16 cellular contexts compared by ENCODE assay signal in the genomic region with DNA sequence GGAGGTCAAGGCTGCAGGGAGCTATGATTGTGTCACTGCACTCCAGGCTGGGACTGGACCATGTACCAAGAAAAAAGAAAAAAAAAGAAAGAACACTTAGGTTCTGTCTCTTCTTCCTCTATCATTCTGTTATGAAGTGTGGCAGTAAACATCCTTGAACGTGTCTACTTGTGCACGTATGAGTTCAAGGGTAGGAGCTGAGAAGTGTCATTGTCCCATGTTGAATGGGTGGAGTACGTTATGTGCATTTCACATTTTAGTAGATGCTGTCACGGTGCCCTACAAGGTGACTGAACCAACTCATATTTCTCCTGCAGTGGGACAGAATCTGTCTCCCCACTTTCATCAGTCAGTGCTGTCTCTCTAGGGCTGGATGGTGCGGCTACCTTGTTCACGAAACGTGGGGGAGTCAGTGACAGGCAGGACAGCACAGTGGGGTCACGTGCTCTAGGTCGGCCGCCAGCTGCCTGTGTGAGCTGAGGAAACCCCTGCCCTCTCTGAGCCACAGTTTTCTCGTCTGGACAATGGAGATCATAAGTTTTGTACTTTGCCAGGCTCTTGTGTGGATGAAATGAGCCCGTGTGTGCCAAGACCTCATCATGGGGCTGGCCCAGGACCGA. TPM values are rescaled to one million over a fixed set of nuclear protein-coding genes. Genes with fewer than 3 reads are reported as not detected.
DNase-seq lines count a peak whose midpoint lies in the region; ATAC-seq, FAIRE-seq and TF ChIP-seq lines count a peak whose summit lies in the region.
"Had no signal": no experiment of that assay in that cellular context is flagged by ENCODE, and none has a peak within 500 bp of the region (broad histone marks: within the 10 kb centered on the region; RNA-seq: fewer than 3 reads in every experiment).

No MANE protein-coding gene starts in this region.

- H3K36me3 ChIP-seq in HEK293 (ENCODE audit: control insufficient read depth in 2 of 2, insufficient read depth in 1 of 2, low read length in 2 of 2), result no peaks in the 10 kb centered on the region
- no peaks in the 10 kb centered on the region for H3K36me3 ChIP-seq in neuronal stem cell (replicated peaks in 1 of 2; ENCODE audit: control insufficient read depth in 2 of 2, insufficient read depth in 2 of 2, low read length in 2 of 2)
- H3K36me3 ChIP-seq: BLaER1, HAP-1 had no signal

- H3K9me3 ChIP-seq in A549, result no peaks in the 10 kb centered on the region
- H3K9me3 ChIP-seq in HEK293 (ENCODE audit: control insufficient read depth, insufficient read depth, low read depth, low read length), result no peaks in the 10 kb centered on the region
- no peaks in the 10 kb centered on the region for H3K9me3 ChIP-seq in neuronal stem cell (replicated peaks in 1 of 2; ENCODE audit: control insufficient read depth in 2 of 2, insufficient read depth in 1 of 2, low read depth in 1 of 2, low read length in 2 of 2)
- H3K9me3 ChIP-seq: BLaER1, Caco-2, HAP-1 had no signal

- peaks cover 0 to 3% (median 0%) of the 10 kb centered on the region in 3 experiments for H3K27me3 ChIP-seq in neuronal stem cell (ENCODE audit: control insufficient read depth in 3 of 3, insufficient read depth in 3 of 3, low read depth in 1 of 3, low read length in 3 of 3)
- H3K27me3 ChIP-seq: BLaER1 had no signal

- H3K23ac ChIP-seq in neuronal stem cell (ENCODE audit: low read depth, low read length, poor library complexity), result no peak overlapping the region

- no peak overlapping the region for H4K8ac ChIP-seq in neuronal stem cell (ENCODE audit: low read depth, low read length)

- peak overlapping the region; percentile 38; the same call in 2 of the 3 replicates for H3K4me2 ChIP-seq in A549
- H3K4me2 ChIP-seq in neuronal stem cell (ENCODE audit: insufficient read depth, low read length, poor library complexity, severe bottlenecking), result no peak overlapping the region

- H4K91ac ChIP-seq in neuronal stem cell (ENCODE audit: low read depth, low read length, poor library complexity), result no peak overlapping the region

- H3K4ac ChIP-seq in neuronal stem cell (ENCODE audit: low read length), result no peak overlapping the region

- H3K27ac ChIP-seq in A549 (no peak overlapping the region), HEK293 (ENCODE audit: extremely low read depth, low read depth, low read length) (no peak overlapping the region), neuronal stem cell (replicated peaks; ENCODE audit: low read length) (no peak overlapping the region)
- H3K27ac ChIP-seq: BLaER1 had no signal

- no peak overlapping the region for H3K14ac ChIP-seq in neuronal stem cell (ENCODE audit: low read length)

- 23% methylated on average over 11 of the region's 13 CpGs for WGBS in A549 (ENCODE audit: missing lambda C conversion rate)
- WGBS in neuronal stem cell (ENCODE audit: extremely low coverage in 2 of 2, insufficient read length in 2 of 2, insufficient replicate concordance in 1 of 2), 2 donors, result no CpG with 5 or more reads among the region's 13 CpGs

- H2AK5ac ChIP-seq in neuronal stem cell (ENCODE audit: low read depth, low read length), result no peak overlapping the region

- no peak for TF ChIP-seq EP300 in A549 (IDR thresholded peaks at IDR 0.05)

- H2AFZ ChIP-seq in neuronal stem cell (ENCODE audit: low read length), result no peak overlapping the region

- peak overlapping the region; percentile 58 for H3K18ac ChIP-seq in neuronal stem cell (ENCODE audit: low read length)

- POLR2A ChIA-PET in A549 (lab: Yijun Ruan, JAX), result no interaction called here
- POLR2A ChIA-PET in HEK293 (lab: Yijun Ruan, JAX), result no interaction called here

- TF ChIP-seq CTCF in A549 (IDR thresholded peaks at IDR 0.05) (no peak), HEK293 (tag by site-specific recombination; IDR thresholded peaks at IDR 0.05) (no peak), fibroblast of the aortic adventitia (IDR thresholded peaks at IDR 0.05; ENCODE audit: insufficient read depth, low read length) (no peak)

- no peak overlapping the region for H3K4me3 ChIP-seq in A549
- no peak overlapping the region for H3K4me3 ChIP-seq in HEK293 (ENCODE audit: low read depth, low read length)
- H3K4me3 ChIP-seq in fibroblast of the aortic adventitia (ENCODE audit: low read depth, low read length), result no peak overlapping the region
- H3K4me3 ChIP-seq in neuronal stem cell (ENCODE audit: low read length in 2 of 2), result no peak overlapping the region
- H3K4me3 ChIP-seq: BLaER1, HAP-1 had no signal

- H2BK15ac ChIP-seq in neuronal stem cell (ENCODE audit: low read length), result no peak overlapping the region

- H3K9ac ChIP-seq in neuronal stem cell (ENCODE audit: low read depth, low read length, poor library complexity), result no peak overlapping the region
- H3K9ac ChIP-seq: BLaER1 had no signal

- no peak for TF ChIP-seq POLR2A in A549 (IDR thresholded peaks at IDR 0.05; ENCODE audit: low read length)

- no peak for TF ChIP-seq RAD21 in A549 (conservative IDR thresholded peaks at IDR 0.05 in 1 of 2, IDR thresholded peaks at IDR 0.05 in 1 of 2)

- H3K4me1 ChIP-seq in A549 (no peaks in the 10 kb centered on the region), HEK293 (ENCODE audit: control insufficient read depth, insufficient read depth, low read length) (no peaks in the 10 kb centered on the region), neuronal stem cell (ENCODE audit: control insufficient read depth in 2 of 2, insufficient read depth in 1 of 2, low read depth in 1 of 2, low read length in 2 of 2) (peaks cover 0 to 3% of the 10 kb centered on the region in 2 donors)
- H3K4me1 ChIP-seq: Caco-2, HAP-1 had no signal

- CTCF ChIA-PET in A549 (lab: Yijun Ruan, JAX) (interaction anchor here (1.3 kb wide), 1 partner anchor 79 kb away, joined by 3 read pairs; no protein-coding TSS in a partner anchor), HEK293 (lab: Yijun Ruan, JAX) (interaction anchor here (0.5 to 1.0 kb wide), 2 partner anchors 10 to 49 kb away, joined by 3 read pairs; no protein-coding TSS in a partner anchor)

- no peak overlapping the region for H2BK5ac ChIP-seq in neuronal stem cell (ENCODE audit: low read length)

- peak overlapping the region; percentile 53 for H2BK120ac ChIP-seq in neuronal stem cell (ENCODE audit: low read depth, low read length)

- H3K79me1 ChIP-seq in neuronal stem cell (ENCODE audit: low read depth, low read length), result no peaks in the 10 kb centered on the region

- FAIRE-seq in A549 (lab: Jason Lieb, UNC), result no peak
- FAIRE-seq: H1 had no signal

- DNase-seq in A549 (ENCODE audit: low read depth in 1 of 2, low spot score in 1 of 2) (no peak), fibroblast of the aortic adventitia (ENCODE audit: low read depth) (peak; percentile 2), neuronal stem cell (ENCODE audit: low spot score) (no peak), retina (no peak), NCI-H2029 (lab: John Stamatoyannopoulos, UW) (no peak), NCI-H128 (lab: John Stamatoyannopoulos, UW; ENCODE audit: unreplicated experiment) (no peak)
- DNase-seq: AML-193; Caco-2; CD8-positive, alpha-beta memory T cell; HFFc6; IMR-90 had no signal

- ATAC-seq in A549, result peak; percentile 43 to 55; a peak in 4 of 6 replicates
- ATAC-seq in HG03354 (IDR thresholded peaks at IDR 0.05; ENCODE audit: poor library complexity, severe bottlenecking, unreplicated experiment), result no peak

- peak overlapping the region; percentile 12 for H2BK12ac ChIP-seq in neuronal stem cell (ENCODE audit: low read length)

TF ChIP-seq in A549, 52 proteins besides CTCF, POLR2A, EP300 and RAD21:
- TF ChIP-seq CEBPB (IDR thresholded peaks at IDR 0.05) (no peak), MAFK (IDR thresholded peaks at IDR 0.05; ENCODE audit: partially characterized antibody) (no peak), KDM5A (IDR thresholded peaks at IDR 0.05) (no peak)
TF ChIP-seq in A549: peak in this region for 0.

RNA-seq across cellular contexts. Expression of a gene that starts 47.2 kb away (rescaled TPM):
- polyA plus RNA-seq in A549 (2011; rRNA removed) (9.0 and 13.1 TPM in 2 replicates), A549 (2017; fragmentation: RNase III; extraction: RNeasy Plus Mini Kit Qiagen cat#74134 plus additional on column Dnase treatment) (15.2 to 15.8 TPM (median 15.4 TPM) in 3 replicates)
- 3.4 and 4.4 TPM in 2 replicates for polyA plus RNA-seq in A549 (2012; cell fraction: cytosol; rRNA removed)
- 2.9 and 3.1 TPM in 2 replicates for polyA plus RNA-seq in A549 (2012; cell fraction: nucleus; rRNA removed)
- polyA minus RNA-seq in A549 (2011; rRNA and poly(A)+ RNA removed), result 11.4 and 12.6 TPM in 2 replicates
- total RNA-seq in fibroblast of the aortic adventitia (ENCODE audit: low replicate concordance), result 16.4 and 19.8 TPM in 2 replicates
- polyA plus RNA-seq in neuronal stem cell (2013, experiment 1 of 2), result 15.1 TPM
- polyA plus RNA-seq in neuronal stem cell (2013, experiment 2 of 2), result 15.3 TPM

RNA-seq across cellular contexts. Expression of a gene that starts 47.7 kb away (rescaled TPM):
- polyA plus RNA-seq in A549 (2011; rRNA removed), result 28.3 and 30.1 TPM in 2 replicates
- 15.3 and 17.2 TPM in 2 replicates for polyA plus RNA-seq in A549 (2012; cell fraction: cytosol; rRNA removed)
- polyA plus RNA-seq in A549 (2012; cell fraction: nucleus; rRNA removed), result 20.5 and 25.5 TPM in 2 replicates
- 19.3 to 21.4 TPM (median 20.0 TPM) in 3 replicates for polyA plus RNA-seq in A549 (2017; fragmentation: RNase III; extraction: RNeasy Plus Mini Kit Qiagen cat#74134 plus additional on column Dnase treatment)
- 27.3 and 28.1 TPM in 2 replicates for polyA minus RNA-seq in A549 (2011; rRNA and poly(A)+ RNA removed)
- total RNA-seq in fibroblast of the aortic adventitia (ENCODE audit: low replicate concordance), result 4.5 and 13.5 TPM in 2 replicates
- polyA plus RNA-seq in neuronal stem cell (2013, experiment 1 of 2), result 10.0 TPM
- 10.2 TPM for polyA plus RNA-seq in neuronal stem cell (2013, experiment 2 of 2)
